Comparison of ENCODE assay signal across 24 cellular contexts in genomic region chr6:169566961-169567360, GRCh38.
"Had no signal": no experiment of that assay in that cellular context is flagged by ENCODE, and none has a peak within 500 bp of the region (broad histone marks: within the 10 kb centered on the region; RNA-seq: fewer than 3 reads in every experiment).

No MANE protein-coding gene starts in this region.

- H2AFZ ChIP-seq: neural progenitor cell had no signal

- H3K4me2 ChIP-seq: neural progenitor cell, smooth muscle cell had no signal

- H3K4me1 ChIP-seq: left lung, neural progenitor cell, right atrium auricular region, right lobe of liver, stomach, testis, tibial artery, upper lobe of right lung had no signal

- DNase-seq: hippocampal formation; kidney; left colon; left lung; mesendoderm; naive B cell; natural killer cell; nephron progenitor cell; ovary; right lobe of liver; stimulated activated CD4-positive, alpha-beta T cell treated with anti-CD3 and anti-CD28 coated beads, Interleukin-15, amount 100 ng/mL, for 24 hours; stimulated activated CD4-positive, alpha-beta T cell treated with anti-CD3 and anti-CD28 coated beads, Interleukin-2, amount 100 ng/mL, for 24 hours; stimulated activated CD4-positive, alpha-beta T cell treated with anti-CD3 and anti-CD28 coated beads, Interleukin-4, amount 100 ng/mL, for 1 hour; stimulated activated naive B cell treated with anti-CD40 and anti-IgM and Interleukin-4, amounts not matched to agents 10 μg/mL and 1 μg/mL and 100 μg/mL, for 72 hours; stimulated activated naive CD8-positive, alpha-beta T cell treated with anti-CD3 and anti-CD28 coated beads, Interleukin-15, Interleukin-2, amounts not matched to agents 100 U/mL and 50 U/mL, for 24 hours; stomach; testis; tibial artery; trophoblast cell; upper lobe of right lung had no signal

- ATAC-seq: left colon; left lung; natural killer cell; right lobe of liver; stimulated activated naive B cell treated with anti-CD40 and anti-IgM and Interleukin-4, amounts not matched to agents 10 μg/mL and 1 μg/mL and 100 μg/mL, for 72 hours; stimulated activated naive CD8-positive, alpha-beta T cell treated with anti-CD3 and anti-CD28 coated beads, Interleukin-15, Interleukin-2, amounts not matched to agents 100 U/mL and 50 U/mL, for 24 hours; upper lobe of right lung had no signal

- H3K9me3 ChIP-seq: left lung, ovary, right atrium auricular region, right lobe of liver, stomach, testis, tibial artery, upper lobe of right lung had no signal

- H3K27ac ChIP-seq: left lung, neural progenitor cell, ovary, right atrium auricular region, right lobe of liver, stomach, testis, tibial artery, upper lobe of right lung had no signal

- H3K9ac ChIP-seq: neural progenitor cell had no signal

- H3K4me3 ChIP-seq: left lung, lung, neural progenitor cell, ovary, right atrium auricular region, right lobe of liver, smooth muscle cell, stomach, testis, tibial artery, upper lobe of right lung had no signal

- H3K27me3 ChIP-seq: left lung, neural progenitor cell, ovary, right atrium auricular region, right lobe of liver, stomach, testis, tibial artery, upper lobe of right lung had no signal

- H3K36me3 ChIP-seq: left lung, neural progenitor cell, ovary, right atrium auricular region, right lobe of liver, upper lobe of right lung had no signal
